In genomic region chr17:330993-331701, GRCh38 we compare ENCODE assay signal across 10 cellular contexts. TPM values are rescaled to one million over a fixed set of nuclear protein-coding genes. Genes with fewer than 3 reads are reported as not detected.
DNase-seq lines count a peak whose midpoint lies in the region; ATAC-seq, FAIRE-seq and TF ChIP-seq lines count a peak whose summit lies in the region.
"Had no signal": no experiment of that assay in that cellular context is flagged by ENCODE, and none has a peak within 500 bp of the region (broad histone marks: within the 10 kb centered on the region; RNA-seq: fewer than 3 reads in every experiment).

No MANE protein-coding gene starts in this region.

- H3K27ac Mint-ChIP-seq in CD4-positive, alpha-beta T cell, result no peak overlapping the region

- no peaks in the 10 kb centered on the region for H3K27me3 Mint-ChIP-seq in CD4-positive, alpha-beta T cell

- intact Hi-C loops in CD4-positive, alpha-beta T cell (cut with DNase I, micrococcal nuclease), result no loop called here
- intact Hi-C loops in esophagus squamous epithelium (cut with DNase I), result no loop called here

- H3K4me1 Mint-ChIP-seq in CD4-positive, alpha-beta T cell (ENCODE audit: low read depth), result peaks cover 4% of the 10 kb centered on the region

- H3K36me3 Mint-ChIP-seq in CD4-positive, alpha-beta T cell (ENCODE audit: low read depth), result no peaks in the 10 kb centered on the region

- 29 to 34% methylated on average over 10 to 12 of the region's 26 CpGs for WGBS in esophagus squamous epithelium, 2 donors

- no peak overlapping the region for H3K27ac ChIP-seq in CD4-positive, alpha-beta T cell (ENCODE audit: low read depth, low read length)
- H3K27ac ChIP-seq in esophagus squamous epithelium, result peak overlapping the region; percentile 68 to 82 (median 80)
- H3K27ac ChIP-seq: left lung had no signal

- H3K9me3 ChIP-seq in CD4-positive, alpha-beta T cell (ENCODE audit: control insufficient read depth, low read length), result no peaks in the 10 kb centered on the region
- H3K9me3 ChIP-seq in esophagus squamous epithelium, result no peaks in the 10 kb centered on the region
- H3K9me3 ChIP-seq: left lung had no signal

- H3K4me3 Mint-ChIP-seq in CD4-positive, alpha-beta T cell, result no peak overlapping the region

- no peaks in the 10 kb centered on the region for H3K27me3 ChIP-seq in CD4-positive, alpha-beta T cell (ENCODE audit: control insufficient read depth, insufficient read depth, low read length)
- H3K27me3 ChIP-seq in esophagus squamous epithelium, result peaks cover 0 to 9% (median 0%) of the 10 kb centered on the region in 4 donors

- FAIRE-seq in GM12891 (lab: Jason Lieb, UNC), result no peak

- peaks cover 0 to 11% (median 0%) of the 10 kb centered on the region in 3 donors for H3K36me3 ChIP-seq in esophagus squamous epithelium

- TF ChIP-seq POLR2A in esophagus squamous epithelium (IDR thresholded peaks at IDR 0.05) (no peak), GM12891 (IDR thresholded peaks at IDR 0.05; ENCODE audit: low read depth, low read length) (no peak)

- ATAC-seq in CD4-positive, alpha-beta T cell (ENCODE audit: poor library complexity), result no peak
- peak; percentile 19 for ATAC-seq in omental fat pad (ENCODE audit: low FRiP score)
- no peak for ATAC-seq in GM18867 (IDR thresholded peaks at IDR 0.05; ENCODE audit: unreplicated experiment)
- no peak for ATAC-seq in HG03521 (IDR thresholded peaks at IDR 0.05; ENCODE audit: unreplicated experiment)
- ATAC-seq: left lung had no signal

- H3K4me3 ChIP-seq in esophagus squamous epithelium, result peak overlapping the region in 2 of 4 donors; percentile 19 to 56
- H3K4me3 ChIP-seq: left lung had no signal

- peaks cover 0 to 58% (median 36%) of the 10 kb centered on the region in 3 donors for H3K4me1 ChIP-seq in esophagus squamous epithelium

- DNase-seq in CD4-positive, alpha-beta T cell, result peak in 6 of 10 experiments; percentile 24 to 59 (median 34)
- DNase-seq in RPMI7951 (ENCODE audit: low read depth) (peak; percentile 62), esophagus squamous epithelium (lab: John Stamatoyannopoulos, UW) (no peak), omental fat pad (ENCODE audit: low spot score) (no peak), GM12891 (ENCODE audit: insufficient read length, low spot score) (no peak)
- DNase-seq in activated CD4-positive, CD25-positive, alpha-beta regulatory T cell (lab: John Stamatoyannopoulos, UW), result no peak
- DNase-seq: EL had no signal

- CTCF ChIA-PET in CD4-positive, alpha-beta T cell (lab: Charles Lee), result no interaction called here

- no peaks in the 10 kb centered on the region for H3K9me3 Mint-ChIP-seq in CD4-positive, alpha-beta T cell

- no peak for TF ChIP-seq CTCF in CD4-positive, alpha-beta T cell (IDR thresholded peaks at IDR 0.05)
- TF ChIP-seq CTCF in esophagus squamous epithelium (IDR thresholded peaks at IDR 0.05) (no peak), omental fat pad (IDR thresholded peaks at IDR 0.05) (no peak)

- POLR2A ChIA-PET in CD4-positive, alpha-beta T cell (lab: Charles Lee), result no interaction called here

TF ChIP-seq in GM12891, 5 proteins besides CTCF, POLR2A, EP300 and RAD21:
- TF ChIP-seq POU2F2 (IDR thresholded peaks at IDR 0.05; ENCODE audit: low read depth, low read length), result no peak

RNA-seq across cellular contexts. Expression of gene RPH3AL, which starts 21.5 kb away (rescaled TPM):
- total RNA-seq in CD4-positive, alpha-beta T cell, result 1 to 10 TPM; 2.4 to 2.8 TPM
- total RNA-seq in RPMI7951 (2014; rRNA removed; shearing (Covaris generic)), result 0.78 and 1.2 TPM in 2 replicates
- total RNA-seq in esophagus squamous epithelium (10 to 100 TPM in 1 of 4 donors, 1 to 10 TPM in 3; 5.2 to 18.3 (median 7.5) TPM), omental fat pad (10 to 100 TPM; 10.0 to 51.1 (median 25.7) TPM)
- polyA plus RNA-seq in GM12891 (2012; ENCODE audit: low read depth, missing spikeins), result 0.30 TPM

Comparison
In these comparisons a context has a peak if more than half of its experiments do, and no peak if none do; other contexts are left out.
1. DNase-seq: peak in CD4-positive, alpha-beta T cell (6 of 10) and RPMI7951 (single experiment); none in esophagus squamous epithelium (single experiment), omental fat pad (single experiment), GM12891 (single experiment) and activated CD4-positive, CD25-positive, alpha-beta regulatory T cell (0 of 4).